Comparison of ENCODE assay signal across 8 cellular contexts in genomic region chr18:48833701-48834394, GRCh38.
A peak's percentile ranks its signal among the peaks of the same experiment; 100 is the strongest.
DNase-seq lines count a peak whose midpoint lies in the region; ATAC-seq, FAIRE-seq and TF ChIP-seq lines count a peak whose summit lies in the region.

No MANE protein-coding gene starts in this region.

- H3K9me3 ChIP-seq in astrocyte (ENCODE audit: insufficient read depth, low read depth, low read length) = no peaks in the 10 kb centered on the region

- TF ChIP-seq CTCF in astrocyte (IDR thresholded peaks at IDR 0.05; ENCODE audit: insufficient read depth, low read depth, low read length) = no peak

- FAIRE-seq in astrocyte (lab: Jason Lieb, UNC) = no peak
- FAIRE-seq in urothelium cell line (lab: Jason Lieb, UNC) = no peak

- H3K36me3 Mint-ChIP-seq in astrocyte (ENCODE audit: low read depth, unreplicated experiment) = peaks cover 7% of the 10 kb centered on the region
- no peaks in the 10 kb centered on the region for H3K36me3 Mint-ChIP-seq in natural killer cell treated with Interleukin-12 subunit alpha and Interleukin-12 subunit beta and Interleukin-15 and Interleukin-18, amount 100 ng/mL, for 72 hours

- DNase-seq in astrocyte (ENCODE audit: low read depth) = peak; percentile 47
- DNase-seq in natural killer cell treated with Interleukin-12 subunit alpha and Interleukin-12 subunit beta and Interleukin-15 and Interleukin-18, amount 100 ng/mL, for 72 hours (ENCODE audit: low spot score) = peak; percentile 88
- DNase-seq in Ammon's horn (ENCODE audit: low spot score) = no peak
- DNase-seq in urothelium cell line (ENCODE audit: low spot score) = no peak
- DNase-seq in NCI-H446 treated with DMSO at 0.1 percent for 48 hours (lab: John Stamatoyannopoulos, UW) = no peak

- H3K4me1 ChIP-seq in astrocyte (ENCODE audit: insufficient read depth, low read length) = peaks cover 59% of the 10 kb centered on the region

- H3K4me3 ChIP-seq in astrocyte (ENCODE audit: insufficient read depth, low read depth, low read length) = peak overlapping the region; percentile 44

- peak overlapping the region; percentile 23 for H3K4me3 Mint-ChIP-seq in astrocyte (ENCODE audit: unreplicated experiment)
- H3K4me3 Mint-ChIP-seq in natural killer cell treated with Interleukin-12 subunit alpha and Interleukin-12 subunit beta and Interleukin-15 and Interleukin-18, amount 100 ng/mL, for 72 hours = peak overlapping the region; percentile 94

- no peaks in the 10 kb centered on the region for H3K27me3 ChIP-seq in astrocyte (ENCODE audit: insufficient read depth, low read length)

- H3K4me1 Mint-ChIP-seq in astrocyte (ENCODE audit: low read depth, unreplicated experiment) = peaks cover 79% of the 10 kb centered on the region
- H3K4me1 Mint-ChIP-seq in natural killer cell treated with Interleukin-12 subunit alpha and Interleukin-12 subunit beta and Interleukin-15 and Interleukin-18, amount 100 ng/mL, for 72 hours (ENCODE audit: low read depth in 2 of 2) = peaks cover 85 to 93% of the 10 kb centered on the region in 2 donors

- peak overlapping the region; percentile 91 for H3K27ac Mint-ChIP-seq in astrocyte (ENCODE audit: unreplicated experiment)
- peak overlapping the region; percentile 99 to 100 for H3K27ac Mint-ChIP-seq in natural killer cell treated with Interleukin-12 subunit alpha and Interleukin-12 subunit beta and Interleukin-15 and Interleukin-18, amount 100 ng/mL, for 72 hours

- H3K79me2 ChIP-seq in astrocyte (ENCODE audit: insufficient read depth, low read length) = peaks cover 9% of the 10 kb centered on the region

- peak overlapping the region; percentile 63 for H3K9ac ChIP-seq in astrocyte (ENCODE audit: low read length)

- no peak overlapping the region for H2AFZ ChIP-seq in astrocyte (ENCODE audit: low read depth, low read length)

- H3K4me2 ChIP-seq in astrocyte (ENCODE audit: low read length) = peak overlapping the region; percentile 81

- no peaks in the 10 kb centered on the region for H3K9me3 Mint-ChIP-seq in astrocyte (ENCODE audit: unreplicated experiment)
- no peaks in the 10 kb centered on the region for H3K9me3 Mint-ChIP-seq in natural killer cell treated with Interleukin-12 subunit alpha and Interleukin-12 subunit beta and Interleukin-15 and Interleukin-18, amount 100 ng/mL, for 72 hours

- peak overlapping the region; percentile 73 for H3K27ac ChIP-seq in astrocyte (ENCODE audit: low read depth, low read length)

- no peaks in the 10 kb centered on the region for H4K20me1 ChIP-seq in astrocyte (ENCODE audit: insufficient read depth, low read length)

- no peaks in the 10 kb centered on the region for H3K27me3 Mint-ChIP-seq in astrocyte (ENCODE audit: low read depth, unreplicated experiment)
- no peaks in the 10 kb centered on the region for H3K27me3 Mint-ChIP-seq in natural killer cell treated with Interleukin-12 subunit alpha and Interleukin-12 subunit beta and Interleukin-15 and Interleukin-18, amount 100 ng/mL, for 72 hours

- ATAC-seq in GM19035 (IDR thresholded peaks at IDR 0.05; ENCODE audit: unreplicated experiment) (peak; percentile 86), HG03045 (IDR thresholded peaks at IDR 0.05; ENCODE audit: unreplicated experiment) (peak; percentile 73), SK-N-SH treated with all-trans-retinoic acid at 6 μM for 48 hours (peak; percentile 55)
- ATAC-seq in natural killer cell treated with Interleukin-12 subunit alpha and Interleukin-12 subunit beta and Interleukin-15 and Interleukin-18, amount 100 ng/mL, for 72 hours = peak; percentile 81 to 82

- no peaks in the 10 kb centered on the region for H3K36me3 ChIP-seq in astrocyte (ENCODE audit: insufficient read depth, low read length)

TF ChIP-seq in SK-N-SH treated with all-trans-retinoic acid at 6 μM for 48 hours, 23 proteins besides CTCF, POLR2A, EP300 and RAD21:
- TF ChIP-seq ZFP3 (CRISPR knock-in tag; IDR thresholded peaks at IDR 0.05) (no peak), SNAI2 (CRISPR knock-in tag; IDR thresholded peaks at IDR 0.05) (no peak), ISL1 (CRISPR knock-in tag; IDR thresholded peaks at IDR 0.05) (no peak), ZNF565 (CRISPR knock-in tag; conservative IDR thresholded peaks at IDR 0.05; ENCODE audit: low read depth) (no peak), PPARA (CRISPR knock-in tag; IDR thresholded peaks at IDR 0.05; ENCODE audit: borderline replicate concordance) (no peak), PATZ1 (CRISPR knock-in tag; IDR thresholded peaks at IDR 0.05; ENCODE audit: borderline replicate concordance) (no peak), ESRRG (CRISPR knock-in tag; IDR thresholded peaks at IDR 0.05) (no peak), CSRNP3 (CRISPR knock-in tag; IDR thresholded peaks at IDR 0.05) (no peak), ARNTL (CRISPR knock-in tag; IDR thresholded peaks at IDR 0.05; ENCODE audit: borderline replicate concordance, low read depth) (no peak)

Comparison
In these comparisons a context has a peak if more than half of its experiments do, and no peak if none do; other contexts are left out.
1. DNase-seq: peak in astrocyte (single experiment) and natural killer cell treated with Interleukin-12 subunit alpha and Interleukin-12 subunit beta and Interleukin-15 and Interleukin-18, amount 100 ng/mL, for 72 hours (single experiment); none in Ammon's horn (single experiment), urothelium cell line (single experiment) and NCI-H446 treated with DMSO at 0.1 percent for 48 hours (single experiment).
2. Peak in every context shown above with its lines, with median percentiles within 50 percentile points of each other: ATAC-seq.